ENCODE assay signal across 8 cellular contexts in the genomic region with DNA sequence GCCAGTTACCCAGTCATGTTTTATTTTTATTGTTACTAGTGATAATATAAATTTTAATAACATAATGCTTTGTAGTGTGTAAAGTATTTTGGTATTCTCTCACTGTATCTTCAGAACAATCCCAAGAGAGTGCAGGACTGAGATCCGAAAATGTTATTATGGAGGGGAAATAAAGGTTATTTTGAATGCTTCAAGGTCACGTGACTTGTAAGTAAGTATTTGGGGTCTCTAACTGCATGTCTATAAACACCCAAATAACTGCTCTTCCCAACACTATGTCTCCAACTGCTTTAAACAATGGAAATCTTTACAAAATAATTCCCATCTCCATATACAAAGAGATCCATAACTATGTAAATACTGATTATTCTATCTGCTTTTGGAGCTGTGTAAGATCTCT.
"Had no signal": no experiment of that assay in that cellular context is flagged by ENCODE, and none has a peak within 500 bp of the region (broad histone marks: within the 10 kb centered on the region; RNA-seq: fewer than 3 reads in every experiment).

No MANE protein-coding gene starts in this region.

- FAIRE-seq: G401.6, GM12878, GM12891, GM12892, GM18507, GM19239 had no signal

- DNase-seq: GDM1, GF-D8 had no signal

- ATAC-seq: GM12878 had no signal

- H3K4me3 ChIP-seq: GM12878 had no signal
